12 cellular contexts compared by ENCODE assay signal in the genomic region with DNA sequence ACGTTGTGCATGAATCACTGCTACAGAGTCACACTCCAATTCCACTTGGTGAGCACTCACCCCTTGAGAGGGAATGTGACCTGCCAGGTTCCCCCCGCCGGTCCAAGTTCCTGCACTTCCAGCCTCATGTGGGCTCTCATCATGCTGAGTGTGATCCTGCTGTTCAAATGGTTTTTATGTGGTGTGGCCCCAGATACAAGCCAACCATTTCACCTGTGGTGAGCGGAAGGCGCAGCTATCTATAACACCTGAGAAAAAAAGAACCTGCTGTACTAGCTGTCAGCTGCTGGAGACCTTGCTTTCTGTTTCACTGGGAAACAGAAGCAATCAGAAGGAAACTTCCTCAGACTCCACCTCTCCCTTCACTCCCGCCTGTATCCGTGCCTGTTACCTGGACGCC.
DNase-seq lines count a peak whose midpoint lies in the region; ATAC-seq and TF ChIP-seq lines count a peak whose summit lies in the region.
"Had no signal": no experiment of that assay in that cellular context is flagged by ENCODE, and none has a peak within 500 bp of the region (broad histone marks: within the 10 kb centered on the region; RNA-seq: fewer than 3 reads in every experiment).

No MANE protein-coding gene starts in this region.

- H3K36me3 ChIP-seq in CD8-positive, alpha-beta memory T cell (ENCODE audit: insufficient read depth, low read length), result no peaks in the 10 kb centered on the region
- no peaks in the 10 kb centered on the region for H3K36me3 ChIP-seq in naive thymus-derived CD4-positive, alpha-beta T cell (ENCODE audit: control insufficient read depth in 2 of 3, insufficient read depth in 3 of 3, low read length in 3 of 3)
- H3K36me3 ChIP-seq: BLaER1 treated with 17β-estradiol and CSF1 and Interleukin-3, amounts not matched to agents 10 nM and 100 nM had no signal

- POLR2A ChIA-PET in CD8-positive, alpha-beta memory T cell (lab: Charles Lee), result interaction anchor here (0.6 kb wide), 1 partner anchor 11 kb away, joined by 3 read pairs; no protein-coding TSS in a partner anchor
- POLR2A ChIA-PET in naive thymus-derived CD4-positive, alpha-beta T cell (lab: Charles Lee), result interaction anchor here (0.8 to 18.0 kb wide), 9 partner anchors 8 to 96 kb away, joined by 3 to 559 read pairs (median 9); a partner anchor contains a TSS

- CTCF ChIA-PET in CD8-positive, alpha-beta memory T cell (lab: Charles Lee), result interaction anchor here (0.8 to 2.0 kb wide), 8 partner anchors 8 to 130 kb away, joined by 3 to 8 read pairs (median 4); no protein-coding TSS in a partner anchor
- CTCF ChIA-PET in naive thymus-derived CD4-positive, alpha-beta T cell (lab: Charles Lee), result interaction anchor here (1.3 to 19.2 kb wide), 4 partner anchors 9 to 132 kb away, joined by 3 to 643 read pairs (median 19); a partner anchor contains a TSS

- H3K4me1 Mint-ChIP-seq in CD8-positive, alpha-beta memory T cell, result peaks cover 29 to 52% (median 43%) of the 10 kb centered on the region in 3 donors
- H3K4me1 Mint-ChIP-seq in activated naive CD8-positive, alpha-beta T cell treated with anti-CD3 and anti-CD28 coated beads for 36 hours, result peaks cover 53% of the 10 kb centered on the region
- H3K4me1 Mint-ChIP-seq in naive thymus-derived CD4-positive, alpha-beta T cell, result peaks cover 33 to 83% (median 74%) of the 10 kb centered on the region in 7 donors

- H3K27ac Mint-ChIP-seq in CD8-positive, alpha-beta memory T cell, result peak overlapping the region in 7 of 8 donors; percentile 65 to 90 (median 85)
- peak overlapping the region; percentile 86 for H3K27ac Mint-ChIP-seq in activated naive CD8-positive, alpha-beta T cell treated with anti-CD3 and anti-CD28 coated beads for 36 hours
- peak overlapping the region; percentile 77 to 98 (median 96) for H3K27ac Mint-ChIP-seq in naive thymus-derived CD4-positive, alpha-beta T cell

- no peaks in the 10 kb centered on the region for H3K9me3 ChIP-seq in CD8-positive, alpha-beta memory T cell (ENCODE audit: low read length)
- H3K9me3 ChIP-seq in naive thymus-derived CD4-positive, alpha-beta T cell (ENCODE audit: control insufficient read depth in 2 of 3, low read length in 3 of 3), result no peaks in the 10 kb centered on the region
- H3K9me3 ChIP-seq: BLaER1 treated with 17β-estradiol and CSF1 and Interleukin-3, amounts not matched to agents 10 nM and 100 nM had no signal

- TF ChIP-seq CTCF in lower leg skin (IDR thresholded peaks at IDR 0.05), result no peak

- WGBS in lower leg skin, 2 donors, result 52 to 64% methylated on average over 8 of the region's 8 CpGs

- ATAC-seq in naive thymus-derived CD4-positive, alpha-beta T cell, result peak; percentile 90

- H3K4me1 ChIP-seq in CD8-positive, alpha-beta memory T cell (ENCODE audit: insufficient read depth, low read length), result peaks cover 40% of the 10 kb centered on the region
- peaks cover 0 to 38% of the 10 kb centered on the region in 2 donors for H3K4me1 ChIP-seq in naive thymus-derived CD4-positive, alpha-beta T cell (ENCODE audit: control insufficient read depth in 2 of 2, insufficient read depth in 2 of 2, low read length in 2 of 2)

- H3K27me3 ChIP-seq in CD8-positive, alpha-beta memory T cell (ENCODE audit: insufficient read depth, low read length, poor library complexity, severe bottlenecking), result no peaks in the 10 kb centered on the region
- H3K27me3 ChIP-seq in naive thymus-derived CD4-positive, alpha-beta T cell (ENCODE audit: control insufficient read depth in 2 of 2, insufficient read depth in 2 of 2, low read length in 2 of 2), result no peaks in the 10 kb centered on the region

- peak overlapping the region; percentile 75 to 94 (median 85) for H3K4me3 Mint-ChIP-seq in CD8-positive, alpha-beta memory T cell
- peak overlapping the region; percentile 82 for H3K4me3 Mint-ChIP-seq in activated naive CD8-positive, alpha-beta T cell treated with anti-CD3 and anti-CD28 coated beads for 36 hours
- H3K4me3 Mint-ChIP-seq in naive thymus-derived CD4-positive, alpha-beta T cell, result peak overlapping the region; percentile 81 to 99 (median 96)

- peak overlapping the region; percentile 52 for H3K4me3 ChIP-seq in CD8-positive, alpha-beta memory T cell (ENCODE audit: low read length)
- peak overlapping the region; percentile 69 for H3K4me3 ChIP-seq in naive thymus-derived CD4-positive, alpha-beta T cell (ENCODE audit: low read length)
- H3K4me3 ChIP-seq in lower leg skin (ENCODE audit: low read depth, poor library complexity, severe bottlenecking), result no peak overlapping the region
- H3K4me3 ChIP-seq: BLaER1 treated with 17β-estradiol and CSF1 and Interleukin-3, amounts not matched to agents 10 nM and 100 nM had no signal

- intact Hi-C loops in naive thymus-derived CD4-positive, alpha-beta T cell (cut with micrococcal nuclease), result loop anchor here in 1 of 2 donors (1.0 to 10.0 kb wide), 5 partner anchors 8 to 878 kb away; a partner anchor contains a TSS
- intact Hi-C loops in lower leg skin (cut with DNase I; ENCODE audit: low total_unique reads), result no loop called here

- H3K27me3 Mint-ChIP-seq in CD8-positive, alpha-beta memory T cell, result no peaks in the 10 kb centered on the region
- no peaks in the 10 kb centered on the region for H3K27me3 Mint-ChIP-seq in activated naive CD8-positive, alpha-beta T cell treated with anti-CD3 and anti-CD28 coated beads for 36 hours
- H3K27me3 Mint-ChIP-seq in naive thymus-derived CD4-positive, alpha-beta T cell, result no peaks in the 10 kb centered on the region

- H3K36me3 Mint-ChIP-seq in CD8-positive, alpha-beta memory T cell, result peaks cover 0 to 2% (median 0%) of the 10 kb centered on the region in 3 donors
- H3K36me3 Mint-ChIP-seq in activated naive CD8-positive, alpha-beta T cell treated with anti-CD3 and anti-CD28 coated beads for 36 hours, result peaks cover 12% of the 10 kb centered on the region
- peaks cover 0 to 25% (median 13%) of the 10 kb centered on the region in 5 donors for H3K36me3 Mint-ChIP-seq in naive thymus-derived CD4-positive, alpha-beta T cell

- H3K27ac ChIP-seq in CD8-positive, alpha-beta memory T cell (ENCODE audit: low read depth, low read length), result no peak overlapping the region
- peak overlapping the region; percentile 78 for H3K27ac ChIP-seq in naive thymus-derived CD4-positive, alpha-beta T cell (ENCODE audit: low read depth, low read length)
- H3K27ac ChIP-seq: BLaER1 treated with 17β-estradiol and CSF1 and Interleukin-3, amounts not matched to agents 10 nM and 100 nM had no signal

- H3K9me3 Mint-ChIP-seq in CD8-positive, alpha-beta memory T cell, result peaks cover 0 to 1% (median 0%) of the 10 kb centered on the region in 5 donors
- H3K9me3 Mint-ChIP-seq in activated naive CD8-positive, alpha-beta T cell treated with anti-CD3 and anti-CD28 coated beads for 36 hours, result peaks cover 11% of the 10 kb centered on the region
- peaks cover 0 to 8% (median 0%) of the 10 kb centered on the region in 11 donors for H3K9me3 Mint-ChIP-seq in naive thymus-derived CD4-positive, alpha-beta T cell

- peak in 1 of 5 donors; percentile 68 for DNase-seq in CD8-positive, alpha-beta memory T cell
- DNase-seq in NCI-H187 (lab: John Stamatoyannopoulos, UW) (peak; percentile 27 to 68), NCI-H2029 (lab: John Stamatoyannopoulos, UW) (no peak), lower leg skin (ENCODE audit: low spot score in 2 of 2) (no peak), GDM1 (lab: John Stamatoyannopoulos, UW) (no peak), A172 (ENCODE audit: low spot score) (no peak)
- no peak for DNase-seq in activated naive CD8-positive, alpha-beta T cell treated with anti-CD3 and anti-CD28 coated beads for 36 hours
- peak in 7 of 9 donors; percentile 55 to 72 (median 67) for DNase-seq in naive thymus-derived CD4-positive, alpha-beta T cell
- DNase-seq: activated effector memory CD4-positive, alpha-beta T cell treated with Interleukin-2 at 50 U/mL for 16 hours; NCI-H1436; T-helper 9 cell had no signal

- no peak for TF ChIP-seq POLR2A in lower leg skin (IDR thresholded peaks at IDR 0.05)

Comparison
In these comparisons a context has a peak if more than half of its experiments do, and no peak if none do; other contexts are left out.
1. DNase-seq: peak in NCI-H187 (2 of 2) and naive thymus-derived CD4-positive, alpha-beta T cell (7 of 9); none in activated naive CD8-positive, alpha-beta T cell treated with anti-CD3 and anti-CD28 coated beads for 36 hours (single experiment), NCI-H2029 (single experiment), lower leg skin (0 of 2), GDM1 (single experiment) and A172 (single experiment).
2. Peak in every context shown above with its lines, with median percentiles within 50 percentile points of each other: H3K27ac Mint-ChIP-seq and H3K4me3 Mint-ChIP-seq.